Comparison of ENCODE assay signal across 8 cellular contexts in genomic region chr14:73755434-73756014, GRCh38. TPM values are rescaled to one million over a fixed set of nuclear protein-coding genes. Genes with fewer than 3 reads are reported as not detected.
DNase-seq lines count a peak whose midpoint lies in the region; ATAC-seq and TF ChIP-seq lines count a peak whose summit lies in the region.

No MANE protein-coding gene starts in this region.

- no peak overlapping the region for H3K4me3 ChIP-seq in hepatocyte

- intact Hi-C loops in activated CD4-positive, alpha-beta T cell treated with anti-CD3 and anti-CD28 coated beads, Interleukin-2, amount 10 ng/mL, durations not matched to agents 24 days and 14 days (cut with micrococcal nuclease), result loop anchor here (2.0 kb wide), 1 partner anchor 15 kb away; no protein-coding TSS in a partner anchor

- no peaks in the 10 kb centered on the region for H3K9me2 ChIP-seq in hepatocyte (replicated peaks; ENCODE audit: insufficient read depth)

- peak overlapping the region; percentile 89 for H3K27ac ChIP-seq in hepatocyte

- no peaks in the 10 kb centered on the region for H3K9me3 Mint-ChIP-seq in activated CD4-positive, alpha-beta T cell treated with anti-CD3 and anti-CD28 coated beads, Interleukin-2, amount 10 ng/mL, durations not matched to agents 24 days and 14 days
- no peaks in the 10 kb centered on the region for H3K9me3 Mint-ChIP-seq in activated T-cell treated with anti-CD3 and anti-CD28 coated beads, Interleukin-2, amount 50 U/mL, for 24 hours
- no peaks in the 10 kb centered on the region for H3K9me3 Mint-ChIP-seq in stimulated activated naive B cell treated with anti-CD40 and anti-IgM and Interleukin-4, amounts not matched to agents 10 μg/mL and 1 μg/mL and 100 μg/mL, for 72 hours

- H3K27me3 ChIP-seq in hepatocyte, result no peaks in the 10 kb centered on the region

- H3K36me3 Mint-ChIP-seq in activated CD4-positive, alpha-beta T cell treated with anti-CD3 and anti-CD28 coated beads, Interleukin-2, amount 10 ng/mL, durations not matched to agents 24 days and 14 days (ENCODE audit: low read depth), result peaks cover 22% of the 10 kb centered on the region
- peaks cover 80% of the 10 kb centered on the region for H3K36me3 Mint-ChIP-seq in activated T-cell treated with anti-CD3 and anti-CD28 coated beads, Interleukin-2, amount 50 U/mL, for 24 hours (ENCODE audit: low read depth)
- H3K36me3 Mint-ChIP-seq in stimulated activated naive B cell treated with anti-CD40 and anti-IgM and Interleukin-4, amounts not matched to agents 10 μg/mL and 1 μg/mL and 100 μg/mL, for 72 hours, result peaks cover 28 to 55% of the 10 kb centered on the region in 2 donors

- H3K4me1 Mint-ChIP-seq in activated CD4-positive, alpha-beta T cell treated with anti-CD3 and anti-CD28 coated beads, Interleukin-2, amount 10 ng/mL, durations not matched to agents 24 days and 14 days, result peaks cover 80% of the 10 kb centered on the region
- H3K4me1 Mint-ChIP-seq in activated T-cell treated with anti-CD3 and anti-CD28 coated beads, Interleukin-2, amount 50 U/mL, for 24 hours (ENCODE audit: low read depth), result peaks cover 81% of the 10 kb centered on the region
- peaks cover 68 to 89% of the 10 kb centered on the region in 2 donors for H3K4me1 Mint-ChIP-seq in stimulated activated naive B cell treated with anti-CD40 and anti-IgM and Interleukin-4, amounts not matched to agents 10 μg/mL and 1 μg/mL and 100 μg/mL, for 72 hours

- peaks cover 63% of the 10 kb centered on the region for H3K4me1 ChIP-seq in hepatocyte (ENCODE audit: insufficient read depth)

- peaks cover 86% of the 10 kb centered on the region for H3K79me2 ChIP-seq in hepatocyte

- TF ChIP-seq CTCF in hepatocyte (IDR thresholded peaks at IDR 0.05; ENCODE audit: poor library complexity), result no peak

- H3K4me2 ChIP-seq in hepatocyte, result peak overlapping the region; percentile 71

- peaks cover 2% of the 10 kb centered on the region for H3K27me3 Mint-ChIP-seq in activated CD4-positive, alpha-beta T cell treated with anti-CD3 and anti-CD28 coated beads, Interleukin-2, amount 10 ng/mL, durations not matched to agents 24 days and 14 days
- H3K27me3 Mint-ChIP-seq in activated T-cell treated with anti-CD3 and anti-CD28 coated beads, Interleukin-2, amount 50 U/mL, for 24 hours, result no peaks in the 10 kb centered on the region
- no peaks in the 10 kb centered on the region for H3K27me3 Mint-ChIP-seq in stimulated activated naive B cell treated with anti-CD40 and anti-IgM and Interleukin-4, amounts not matched to agents 10 μg/mL and 1 μg/mL and 100 μg/mL, for 72 hours

- H3K27ac Mint-ChIP-seq in activated CD4-positive, alpha-beta T cell treated with anti-CD3 and anti-CD28 coated beads, Interleukin-2, amount 10 ng/mL, durations not matched to agents 24 days and 14 days, result peak overlapping the region; percentile 96
- H3K27ac Mint-ChIP-seq in activated T-cell treated with anti-CD3 and anti-CD28 coated beads, Interleukin-2, amount 50 U/mL, for 24 hours, result peak overlapping the region; percentile 97
- H3K27ac Mint-ChIP-seq in stimulated activated naive B cell treated with anti-CD40 and anti-IgM and Interleukin-4, amounts not matched to agents 10 μg/mL and 1 μg/mL and 100 μg/mL, for 72 hours, result peak overlapping the region; percentile 90

- DNase-seq in activated CD4-positive, alpha-beta T cell treated with anti-CD3 and anti-CD28 coated beads, Interleukin-2, amount 10 ng/mL, durations not matched to agents 24 days and 14 days, result peak; percentile 73
- no peak for DNase-seq in activated CD4-positive, alpha-beta T cell treated with anti-CD3 and anti-CD28 coated beads, Interleukin-2, amount 50 U/mL, for 1 hour
- peak; percentile 41 for DNase-seq in activated T-cell treated with anti-CD3 and anti-CD28 coated beads, Interleukin-2, amount 50 U/mL, for 24 hours
- DNase-seq in hepatocyte (ENCODE audit: low spot score) (no peak), NCI-H187 (lab: John Stamatoyannopoulos, UW) (no peak), middle frontal gyrus (ENCODE audit: extremely low spot score, low spot score) (no peak)
- no peak for DNase-seq in stimulated activated naive B cell treated with anti-CD40 and anti-IgM and Interleukin-4, amounts not matched to agents 10 μg/mL and 1 μg/mL and 100 μg/mL, for 72 hours

- H3K9me3 ChIP-seq in hepatocyte (ENCODE audit: low read depth), result no peaks in the 10 kb centered on the region

- peak overlapping the region; percentile 87 for H3K4me3 Mint-ChIP-seq in activated CD4-positive, alpha-beta T cell treated with anti-CD3 and anti-CD28 coated beads, Interleukin-2, amount 10 ng/mL, durations not matched to agents 24 days and 14 days
- peak overlapping the region; percentile 90 for H3K4me3 Mint-ChIP-seq in activated T-cell treated with anti-CD3 and anti-CD28 coated beads, Interleukin-2, amount 50 U/mL, for 24 hours
- peak overlapping the region; percentile 76 to 90 for H3K4me3 Mint-ChIP-seq in stimulated activated naive B cell treated with anti-CD40 and anti-IgM and Interleukin-4, amounts not matched to agents 10 μg/mL and 1 μg/mL and 100 μg/mL, for 72 hours

- no peaks in the 10 kb centered on the region for H3K36me3 ChIP-seq in hepatocyte (replicated peaks; ENCODE audit: insufficient read depth, low read depth)

- H4K20me1 ChIP-seq in hepatocyte (ENCODE audit: insufficient read depth, poor library complexity, severe bottlenecking), result peaks cover 87% of the 10 kb centered on the region

- WGBS in hepatocyte (ENCODE audit: low lambda C conversion rate, missing lambda C conversion rate), result 53% methylated on average over 5 of the region's 5 CpGs

- no peak for ATAC-seq in stimulated activated naive B cell treated with anti-CD40 and anti-IgM and Interleukin-4, amounts not matched to agents 10 μg/mL and 1 μg/mL and 100 μg/mL, for 72 hours (replicated peaks)
- no peak for ATAC-seq in GM21381 (IDR thresholded peaks at IDR 0.05; ENCODE audit: unreplicated experiment)

- no peak overlapping the region for H2AFZ ChIP-seq in hepatocyte

RNA-seq across cellular contexts. Expression of gene PNMA1, which starts 41.3 kb away (rescaled TPM):
- 29.7 and 30.4 TPM in 2 replicates for total RNA-seq in activated CD4-positive, alpha-beta T cell treated with anti-CD3 and anti-CD28 coated beads, Interleukin-2, amount 10 ng/mL, durations not matched to agents 24 days and 14 days
- 23.0 and 27.3 TPM in 2 replicates for total RNA-seq in hepatocyte
- 41.2 and 45.7 TPM in 2 replicates for polyA plus RNA-seq in hepatocyte

Comparison
In these comparisons a context has a peak if more than half of its experiments do, and no peak if none do; other contexts are left out.
1. DNase-seq: peak in activated CD4-positive, alpha-beta T cell treated with anti-CD3 and anti-CD28 coated beads, Interleukin-2, amount 10 ng/mL, durations not matched to agents 24 days and 14 days (single experiment) and activated T-cell treated with anti-CD3 and anti-CD28 coated beads, Interleukin-2, amount 50 U/mL, for 24 hours (single experiment); none in activated CD4-positive, alpha-beta T cell treated with anti-CD3 and anti-CD28 coated beads, Interleukin-2, amount 50 U/mL, for 1 hour (single experiment), hepatocyte (single experiment), stimulated activated naive B cell treated with anti-CD40 and anti-IgM and Interleukin-4, amounts not matched to agents 10 μg/mL and 1 μg/mL and 100 μg/mL, for 72 hours (single experiment), NCI-H187 (0 of 2) and middle frontal gyrus (single experiment).
2. Peak in every context shown above with its lines, with median percentiles within 50 percentile points of each other: H3K27ac Mint-ChIP-seq and H3K4me3 Mint-ChIP-seq.